Comparison of ENCODE assay signal across 17 cellular contexts in the genomic region with DNA sequence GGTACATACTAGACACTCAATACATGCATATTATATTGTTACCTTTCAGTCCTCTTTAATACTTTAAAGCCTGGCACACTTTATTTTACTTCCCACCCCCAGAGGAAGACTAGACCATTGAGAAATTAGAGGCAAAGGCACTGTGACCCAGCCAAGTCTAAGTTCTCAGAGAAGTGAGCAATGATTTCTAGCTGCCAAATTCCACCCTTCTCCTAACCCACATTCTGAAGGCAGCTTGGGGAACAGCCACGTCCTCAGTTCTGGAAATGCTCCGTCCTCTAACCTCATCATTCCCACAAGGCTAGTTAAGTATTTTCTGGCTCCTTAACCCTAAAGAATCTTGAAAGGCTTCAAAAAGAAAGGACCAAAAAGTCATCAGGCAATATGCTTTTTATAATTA.
A peak's percentile ranks its signal among the peaks of the same experiment; 100 is the strongest.
DNase-seq lines count a peak whose midpoint lies in the region; TF ChIP-seq lines count a peak whose summit lies in the region.
"Had no signal": no experiment of that assay in that cellular context is flagged by ENCODE, and none has a peak within 500 bp of the region (broad histone marks: within the 10 kb centered on the region; RNA-seq: fewer than 3 reads in every experiment).

No MANE protein-coding gene starts in this region.

- no peak for TF ChIP-seq CTCF in fibroblast of the aortic adventitia (IDR thresholded peaks at IDR 0.05; ENCODE audit: insufficient read depth, low read length)

- no peaks in the 10 kb centered on the region for H3K9me3 ChIP-seq in adipocyte (ENCODE audit: control insufficient read depth, low read length)

- H3K27me3 ChIP-seq in adipocyte (replicated peaks; ENCODE audit: control insufficient read depth, insufficient read depth, low read length), result no peaks in the 10 kb centered on the region
- H3K27me3 ChIP-seq: neural progenitor cell had no signal

- H3K9ac ChIP-seq in adipocyte (ENCODE audit: low read length), result peak overlapping the region; percentile 85
- H3K9ac ChIP-seq: neural progenitor cell had no signal

- DNase-seq in adipocyte (ENCODE audit: low read depth) (peak; percentile 82), fibroblast of the aortic adventitia (ENCODE audit: low read depth) (peak; percentile 95), non-pigmented ciliary epithelial cell (ENCODE audit: low read depth) (peak; percentile 42), ureter (ENCODE audit: low spot score) (peak; percentile 46), NCI-H1092 treated with DMSO at 0.1 percent for 48 hours (lab: John Stamatoyannopoulos, UW) (no peak), amygdala (lab: John Stamatoyannopoulos, UW) (no peak)
- no peak for DNase-seq in NK-92 treated with Interleukin-12 subunit alpha and Interleukin-12 subunit beta, amount 100 ng/mL, for 24 hours (lab: John Stamatoyannopoulos, UW)
- DNase-seq: activated CD4-positive, CD25-positive, alpha-beta regulatory T cell; activated T-cell treated with anti-CD3 and anti-CD28 coated beads, Interleukin-2, amount 50 U/mL, for 24 hours; Calu3; caudate nucleus; erythroblast; NCI-H1436; stimulated activated CD4-positive, alpha-beta T cell treated with anti-CD3 and anti-CD28 coated beads, Interleukin-1b, Interleukin-23, amount 100 ng/mL, for 48 hours; stimulated activated naive CD4-positive, alpha-beta T cell had no signal

- peaks cover 86% of the 10 kb centered on the region for H3K4me1 ChIP-seq in adipocyte (ENCODE audit: control insufficient read depth, insufficient read depth, low read length)
- H3K4me1 ChIP-seq: neural progenitor cell had no signal

- H3K4me3 ChIP-seq in adipocyte (ENCODE audit: low read length) (peak overlapping the region; percentile 58), fibroblast of the aortic adventitia (ENCODE audit: low read depth, low read length) (no peak overlapping the region)
- H3K4me3 ChIP-seq: neural progenitor cell, SK-N-MC had no signal

- H3K36me3 ChIP-seq in adipocyte (ENCODE audit: control insufficient read depth, insufficient read depth, low read length, severe bottlenecking), result peaks cover 77% of the 10 kb centered on the region
- H3K36me3 ChIP-seq: neural progenitor cell had no signal

Comparison
In these comparisons a context has a peak if more than half of its experiments do, and no peak if none do; other contexts are left out.
1. DNase-seq: peak in adipocyte (single experiment), fibroblast of the aortic adventitia (single experiment), non-pigmented ciliary epithelial cell (single experiment) and ureter (single experiment); none in NK-92 treated with Interleukin-12 subunit alpha and Interleukin-12 subunit beta, amount 100 ng/mL, for 24 hours (single experiment), NCI-H1092 treated with DMSO at 0.1 percent for 48 hours (single experiment) and amygdala (0 of 56).